ENCODE assay signal across 21 cellular contexts in genomic region chr10:48973065-48973464, GRCh38. TPM values are rescaled to one million over a fixed set of nuclear protein-coding genes. Genes with fewer than 3 reads are reported as not detected.
A peak's percentile ranks its signal among the peaks of the same experiment; 100 is the strongest.
DNase-seq lines count a peak whose midpoint lies in the region; ATAC-seq, FAIRE-seq and TF ChIP-seq lines count a peak whose summit lies in the region.
"Had no signal": no experiment of that assay in that cellular context is flagged by ENCODE, and none has a peak within 500 bp of the region (broad histone marks: within the 10 kb centered on the region; RNA-seq: fewer than 3 reads in every experiment).

No MANE protein-coding gene starts in this region.

- no peaks in the 10 kb centered on the region for H3K9me3 ChIP-seq in GM23248 (ENCODE audit: low read depth)

- WGBS in GM23248 (ENCODE audit: low coverage in 1 of 2, low lambda C conversion rate in 2 of 2, missing lambda C conversion rate in 2 of 2), 2 experiments, result 12 to 13% methylated on average over 5 of the region's 5 CpGs

- H3K4me1 Mint-ChIP-seq in CD14-positive monocyte, result no peaks in the 10 kb centered on the region
- H3K4me1 Mint-ChIP-seq in memory B cell, result peaks cover 3% of the 10 kb centered on the region
- no peaks in the 10 kb centered on the region for H3K4me1 Mint-ChIP-seq in activated T-helper 17 cell treated with anti-CD3 and anti-CD28 coated beads, Interleukin-2, amount 50 U/mL, for 72 hours
- H3K4me1 Mint-ChIP-seq: CD4-positive, alpha-beta memory T cell; H9 had no signal

- intact Hi-C loops in CD14-positive monocyte (cut with micrococcal nuclease), result no loop called here

- peak; percentile 18 for FAIRE-seq in bronchial epithelial cell (lab: Jason Lieb, UNC)
- FAIRE-seq: A549, HTR-8/SVneo had no signal

- H3K4me3 ChIP-seq in GM23248, result no peak overlapping the region
- H3K4me3 ChIP-seq in bronchial epithelial cell (ENCODE audit: low read depth, low read length), result no peak overlapping the region
- H3K4me3 ChIP-seq: A549, BLaER1 had no signal

- no peak overlapping the region for H3K4me2 ChIP-seq in GM23248 (ENCODE audit: unreplicated experiment)
- H3K4me2 ChIP-seq: A549, BLaER1 had no signal

- peaks cover 89 to 97% of the 10 kb centered on the region in 2 donors for H3K36me3 Mint-ChIP-seq in CD14-positive monocyte
- H3K36me3 Mint-ChIP-seq in memory B cell, result peaks cover 53% of the 10 kb centered on the region
- H3K36me3 Mint-ChIP-seq in activated T-helper 17 cell treated with anti-CD3 and anti-CD28 coated beads, Interleukin-2, amount 50 U/mL, for 72 hours (ENCODE audit: low read depth), result no peaks in the 10 kb centered on the region
- H3K36me3 Mint-ChIP-seq: CD4-positive, alpha-beta memory T cell had no signal

- DNase-seq in CD14-positive monocyte (ENCODE audit: low spot score), result peak; percentile 38
- DNase-seq in GM23248, result peak; percentile 62
- peak; percentile 14 for DNase-seq in bronchial epithelial cell (ENCODE audit: low read depth)
- DNase-seq in memory B cell (ENCODE audit: low spot score in 2 of 2), result no peak
- DNase-seq in activated CD4-positive, alpha-beta T cell treated with anti-CD3 and anti-CD28 coated beads for 1 hour, result no peak
- DNase-seq in KG1 (lab: John Stamatoyannopoulos, UW), result no peak
- DNase-seq: CD4-positive, alpha-beta memory T cell; GDM1; H9; HFFc6; NCI-H1694 treated with DMSO at 0.1 percent for 48 hours; NCI-H2081 treated with DMSO at 0.1 percent for 48 hours; NCI-H446; NCI-H526 treated with DMSO at 0.1 percent for 48 hours; OCI-M1; Right ventricle myocardium superior had no signal

- no peaks in the 10 kb centered on the region for H3K27me3 Mint-ChIP-seq in CD14-positive monocyte (ENCODE audit: low read depth in 3 of 3)
- no peaks in the 10 kb centered on the region for H3K27me3 Mint-ChIP-seq in memory B cell
- peaks cover 11% of the 10 kb centered on the region for H3K27me3 Mint-ChIP-seq in activated T-helper 17 cell treated with anti-CD3 and anti-CD28 coated beads, Interleukin-2, amount 50 U/mL, for 72 hours

- no peaks in the 10 kb centered on the region; the same call in 1 of the 2 replicates for H3F3A ChIP-seq in GM23248 (ENCODE audit: insufficient read depth)

- H2AFZ ChIP-seq in GM23248, result no peak overlapping the region

- no peaks in the 10 kb centered on the region for H3K79me2 ChIP-seq in GM23248 (ENCODE audit: insufficient read depth)

- H3K36me3 ChIP-seq in GM23248 (ENCODE audit: low read depth) (no peaks in the 10 kb centered on the region), bronchial epithelial cell (ENCODE audit: control insufficient read depth, insufficient read depth, low read length) (no peaks in the 10 kb centered on the region)

- H3K9ac ChIP-seq in GM23248, result no peak overlapping the region
- H3K9ac ChIP-seq: BLaER1 had no signal

- in situ Hi-C loops in GM23248 (cut with MboI), result no loop called here

- no peaks in the 10 kb centered on the region for H3K9me2 ChIP-seq in GM23248 (ENCODE audit: insufficient read depth)

- H4K20me1 ChIP-seq in GM23248 (ENCODE audit: insufficient read depth), result no peaks in the 10 kb centered on the region
- H4K20me1 ChIP-seq: BLaER1 had no signal

- H3K27ac Mint-ChIP-seq in CD14-positive monocyte, result no peak overlapping the region
- peak overlapping the region; percentile 4 for H3K27ac Mint-ChIP-seq in memory B cell
- no peak overlapping the region for H3K27ac Mint-ChIP-seq in activated T-helper 17 cell treated with anti-CD3 and anti-CD28 coated beads, Interleukin-2, amount 50 U/mL, for 72 hours
- H3K27ac Mint-ChIP-seq: CD4-positive, alpha-beta memory T cell; H9; HFFc6 had no signal

- no peaks in the 10 kb centered on the region for H3K9me3 Mint-ChIP-seq in CD14-positive monocyte
- H3K9me3 Mint-ChIP-seq in memory B cell, result no peaks in the 10 kb centered on the region
- H3K9me3 Mint-ChIP-seq in activated T-helper 17 cell treated with anti-CD3 and anti-CD28 coated beads, Interleukin-2, amount 50 U/mL, for 72 hours, result no peaks in the 10 kb centered on the region
- H3K9me3 Mint-ChIP-seq: CD4-positive, alpha-beta memory T cell; H9 had no signal

- H3K4me3 Mint-ChIP-seq in CD14-positive monocyte, result no peak overlapping the region
- no peak overlapping the region for H3K4me3 Mint-ChIP-seq in memory B cell
- H3K4me3 Mint-ChIP-seq in activated T-helper 17 cell treated with anti-CD3 and anti-CD28 coated beads, Interleukin-2, amount 50 U/mL, for 72 hours, result no peak overlapping the region
- H3K4me3 Mint-ChIP-seq: CD4-positive, alpha-beta memory T cell; H9; HFFc6 had no signal

- no peak for TF ChIP-seq CTCF in CD14-positive monocyte (IDR thresholded peaks at IDR 0.05)
- TF ChIP-seq CTCF in bronchial epithelial cell (IDR thresholded peaks at IDR 0.05; ENCODE audit: insufficient read depth, low read length, severe bottlenecking), result no peak

- no peaks in the 10 kb centered on the region for H3K4me1 ChIP-seq in GM23248 (ENCODE audit: insufficient read depth)
- H3K4me1 ChIP-seq: A549, BLaER1 had no signal

- peaks cover 16% of the 10 kb centered on the region; the same call in 1 of the 2 replicates for H3K27me3 ChIP-seq in GM23248 (replicated peaks; ENCODE audit: insufficient read depth)
- no peaks in the 10 kb centered on the region for H3K27me3 ChIP-seq in bronchial epithelial cell (ENCODE audit: control insufficient read depth, insufficient read depth, low read length)
- H3K27me3 ChIP-seq: BLaER1 had no signal

- no peak overlapping the region for H3K27ac ChIP-seq in GM23248
- H3K27ac ChIP-seq: A549, BLaER1 had no signal

- ATAC-seq in memory B cell (ENCODE audit: low read depth), result no peak
- no peak for ATAC-seq in activated T-helper 17 cell treated with anti-CD3 and anti-CD28 coated beads, Interleukin-2, amount 50 U/mL, for 72 hours (replicated peaks)
- ATAC-seq: A549 had no signal

RNA-seq across cellular contexts. Expression of gene LRRC18, which starts 33.4 kb away (rescaled TPM):
- polyA plus RNA-seq in CD14-positive monocyte (not detected), GM23248 (2016; fragmentation: Nextera tagmentation; extraction: Ambion mirVana) (not detected in 2 replicates)
- total RNA-seq in GM23248 (2014; rRNA removed; shearing (Covaris generic)), result not detected in 2 replicates
- total RNA-seq in bronchial epithelial cell, result not detected in 2 replicates
- total RNA-seq in activated T-helper 17 cell treated with anti-CD3 and anti-CD28 coated beads, Interleukin-2, amount 50 U/mL, for 72 hours, result not detected
- total RNA-seq: CD4-positive, alpha-beta memory T cell; H9; HFFc6; Right ventricle myocardium superior; SK-MEL-5 had no signal
- polyA plus RNA-seq: A549; CD4-positive, alpha-beta memory T cell had no signal

Comparison
In these comparisons a context has a peak if more than half of its experiments do, and no peak if none do; other contexts are left out.
1. DNase-seq: peak in CD14-positive monocyte (single experiment), GM23248 (single experiment) and bronchial epithelial cell (single experiment); none in memory B cell (0 of 2), activated CD4-positive, alpha-beta T cell treated with anti-CD3 and anti-CD28 coated beads for 1 hour (single experiment) and KG1 (single experiment).